Comparison of ENCODE assay signal across 13 cellular contexts in the genomic region with DNA sequence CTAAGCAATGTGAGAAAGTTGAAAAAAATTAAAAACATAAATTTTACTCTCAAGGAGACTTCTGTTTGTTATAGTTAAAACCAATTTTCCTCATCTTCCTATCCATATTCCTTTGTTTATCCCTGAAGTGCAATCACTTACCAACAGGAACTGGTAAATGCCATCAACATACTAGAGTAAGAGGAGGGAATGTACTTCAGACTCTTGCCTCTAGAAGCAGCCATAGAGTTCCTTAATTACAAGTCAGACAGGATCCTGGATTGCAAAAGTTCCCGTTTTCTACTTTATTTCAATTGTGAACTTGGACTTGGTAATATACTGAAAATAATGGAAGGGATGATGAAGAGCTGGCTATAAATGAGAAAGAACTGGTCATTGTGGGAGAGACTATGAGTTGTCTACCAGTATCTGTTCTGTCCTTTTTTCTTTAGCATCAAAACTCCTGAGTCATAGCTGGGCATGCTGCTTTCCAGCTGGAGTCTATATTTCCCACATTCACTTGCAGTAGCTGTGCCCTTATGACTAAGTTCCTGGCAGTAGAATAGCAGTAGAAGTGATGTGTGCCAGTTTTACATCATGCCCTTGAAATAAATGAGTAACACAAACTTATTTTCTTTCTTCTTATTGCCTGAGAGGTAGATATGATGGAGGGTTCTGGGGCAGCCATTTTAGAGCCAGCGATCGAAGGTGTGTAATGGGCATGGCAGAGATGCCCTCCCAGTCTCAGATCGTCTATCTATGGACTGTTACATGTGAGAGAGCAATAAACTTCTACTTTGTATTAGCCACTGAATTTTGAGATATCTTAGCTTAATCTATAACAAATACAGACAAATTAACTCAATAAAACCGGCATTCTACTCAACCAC. TPM values are rescaled to one million over a fixed set of nuclear protein-coding genes. Genes with fewer than 3 reads are reported as not detected.
DNase-seq lines count a peak whose midpoint lies in the region; ATAC-seq, FAIRE-seq and TF ChIP-seq lines count a peak whose summit lies in the region.
"Had no signal": no experiment of that assay in that cellular context is flagged by ENCODE, and none has a peak within 500 bp of the region (broad histone marks: within the 10 kb centered on the region; RNA-seq: fewer than 3 reads in every experiment).

No MANE protein-coding gene starts in this region.

- H3K27ac ChIP-seq in angular gyrus (ENCODE audit: low read depth, low read length), result peak overlapping the region; percentile 67
- H3K27ac ChIP-seq in keratinocyte (ENCODE audit: control insufficient read depth, insufficient read depth, low read length), result peak overlapping the region; percentile 64
- H3K27ac ChIP-seq in SJCRH30, result no peak overlapping the region

- H3K27me3 Mint-ChIP-seq in Calu3 (ENCODE audit: unreplicated experiment), result no peaks in the 10 kb centered on the region
- H3K27me3 Mint-ChIP-seq: activated CD4-positive, alpha-beta T cell treated with anti-CD3 and anti-CD28 coated beads, Interleukin-2, amount 10 ng/mL, durations not matched to agents 7 days and 5 days had no signal

- TF ChIP-seq CTCF in keratinocyte (optimal IDR thresholded peaks at IDR 0.05 in 1 of 3, IDR thresholded peaks at IDR 0.05 in 1 of 3, conservative IDR thresholded peaks at IDR 0.05 in 1 of 3; ENCODE audit: extremely low read depth in 1 of 3, insufficient read depth in 2 of 3, low read length in 3 of 3) (no peak), Calu3 (IDR thresholded peaks at IDR 0.05; ENCODE audit: unreplicated experiment) (no peak)

- ATAC-seq in HG02885 (IDR thresholded peaks at IDR 0.05; ENCODE audit: poor library complexity, unreplicated experiment), result no peak

- peaks cover 4% of the 10 kb centered on the region for H3K4me1 ChIP-seq in keratinocyte (ENCODE audit: control insufficient read depth, extremely low read depth, insufficient read depth, low read length)
- H3K4me1 ChIP-seq in SJCRH30, result peaks cover 17% of the 10 kb centered on the region

- H3K79me2 ChIP-seq in keratinocyte (ENCODE audit: control insufficient read depth, insufficient read depth, low read length), result no peaks in the 10 kb centered on the region

- H3K9me3 Mint-ChIP-seq in Calu3 (ENCODE audit: low read depth, unreplicated experiment), result no peaks in the 10 kb centered on the region

- no peaks in the 10 kb centered on the region for H3K9me3 ChIP-seq in keratinocyte (ENCODE audit: control insufficient read depth, low read depth, low read length)
- H3K9me3 ChIP-seq in SJCRH30 (replicated peaks), result peaks cover 3% of the 10 kb centered on the region; the same call in 1 of the 2 replicates

- no peaks in the 10 kb centered on the region for H3K27me3 ChIP-seq in keratinocyte (ENCODE audit: control insufficient read depth, extremely low read depth, insufficient read depth, low read length)
- H3K27me3 ChIP-seq in SJCRH30, result no peaks in the 10 kb centered on the region

- no peak overlapping the region for H2AFZ ChIP-seq in keratinocyte (ENCODE audit: control insufficient read depth, low read length)

- in situ Hi-C loops in ACHN (cut with HindIII; ENCODE audit: low pct_ligation_motif_present, low pct_unique_long_range_greater_than_20kb, low sequenced_read_pairs), result no loop called here

- no peaks in the 10 kb centered on the region for H3K36me3 ChIP-seq in keratinocyte (ENCODE audit: control insufficient read depth in 2 of 2, extremely low read depth in 1 of 2, insufficient read depth in 2 of 2, low read length in 2 of 2)
- no peaks in the 10 kb centered on the region for H3K36me3 ChIP-seq in SJCRH30

- dilution Hi-C loops in keratinocyte (cut with MboI; ENCODE audit: extremely low pct_ligation_motif_present, low sequenced_read_pairs), result no loop called here

- BruUV-seq in Calu3 (replicated peaks; lab: Mats Ljungman, UMichigan), result no TSS peak

- CTCF ChIA-PET in Calu3 (lab: Charles Lee), result no interaction called here

- no peak overlapping the region for H3K4me3 Mint-ChIP-seq in Calu3 (ENCODE audit: low read depth, unreplicated experiment)
- H3K4me3 Mint-ChIP-seq: activated CD4-positive, alpha-beta T cell treated with anti-CD3 and anti-CD28 coated beads, Interleukin-2, amount 10 ng/mL, durations not matched to agents 7 days and 5 days had no signal

- H4K20me1 ChIP-seq in keratinocyte (ENCODE audit: control insufficient read depth, extremely low read depth, insufficient read depth, low read length), result no peaks in the 10 kb centered on the region

- no peak overlapping the region for H3K9ac ChIP-seq in keratinocyte (ENCODE audit: control insufficient read depth, extremely low read depth, insufficient read depth, low read length)

- intact Hi-C loops in Calu3 (cut with micrococcal nuclease; ENCODE audit: unreplicated experiment), result no loop called here

- DNase-seq in ACHN, result peak; percentile 55
- DNase-seq in HCEC 1CT, result peak; percentile 51
- DNase-seq in keratinocyte (ENCODE audit: low read depth, low spot score), result peak; percentile 58
- no peak for DNase-seq in frontal cortex (ENCODE audit: low spot score in 2 of 2)
- DNase-seq in Calu3, result no peak
- DNase-seq in SJCRH30, result no peak
- DNase-seq: activated CD4-positive, alpha-beta T cell treated with anti-CD3 and anti-CD28 coated beads, Interleukin-2, amount 10 ng/mL, durations not matched to agents 7 days and 5 days; DMS79 treated with DMSO at 0.1 percent for 48 hours; NCI-H774 had no signal

- H3K4me2 ChIP-seq in keratinocyte (ENCODE audit: control insufficient read depth, extremely low read depth, insufficient read depth, low read depth, low read length), result no peak overlapping the region

- H3K27ac Mint-ChIP-seq in Calu3 (ENCODE audit: unreplicated experiment), result no peak overlapping the region
- H3K27ac Mint-ChIP-seq: activated CD4-positive, alpha-beta T cell treated with anti-CD3 and anti-CD28 coated beads, Interleukin-2, amount 10 ng/mL, durations not matched to agents 7 days and 5 days had no signal

- H3K4me3 ChIP-seq in keratinocyte (ENCODE audit: control insufficient read depth in 2 of 3, extremely low read depth in 1 of 3, insufficient read depth in 2 of 3, low read depth in 1 of 3, low read length in 3 of 3), result no peak overlapping the region
- H3K4me3 ChIP-seq in SJCRH30, result no peak overlapping the region

- H3K4me1 Mint-ChIP-seq in Calu3 (ENCODE audit: low read depth, unreplicated experiment), result no peaks in the 10 kb centered on the region

- H3K36me3 Mint-ChIP-seq in Calu3 (ENCODE audit: insufficient read depth, unreplicated experiment), result no peaks in the 10 kb centered on the region

- FAIRE-seq in keratinocyte (lab: Jason Lieb, UNC) (peak; percentile 94), frontal cortex (lab: Jason Lieb, UNC) (no peak)

- H3K9me1 ChIP-seq in keratinocyte (ENCODE audit: control insufficient read depth, extremely low read depth, insufficient read depth, low read length), result no peaks in the 10 kb centered on the region

RNA-seq across cellular contexts. Expression of gene SPARCL1, which starts 26.8 kb away (rescaled TPM):
- polyA plus RNA-seq in keratinocyte, result not detected in 3 replicates
- not detected for polyA plus RNA-seq in keratinocyte (2011; ENCODE audit: low read depth)
- polyA plus RNA-seq in keratinocyte (2011; cell fraction: cytosol; rRNA removed), result not detected in 2 replicates
- polyA plus RNA-seq in keratinocyte (2011; cell fraction: nucleus; rRNA removed), result not detected in 2 replicates
- not detected in 2 replicates for polyA plus RNA-seq in keratinocyte (2012; ENCODE audit: low replicate concordance)
- not detected in 3 replicates for polyA minus RNA-seq in keratinocyte
- not detected for polyA minus RNA-seq in keratinocyte (2011; cell fraction: cytosol; rRNA and poly(A)+ RNA removed)
- polyA minus RNA-seq in keratinocyte (2011; cell fraction: nucleus; rRNA and poly(A)+ RNA removed), result not detected in 2 replicates
- 48.9 TPM for total RNA-seq in frontal cortex
- not detected in 2 replicates for total RNA-seq in Calu3 (2022)
- total RNA-seq in SJCRH30 (2014; rRNA removed; shearing (Covaris generic)), result 0.18 TPM in 1 of 2 replicates, not detected in the other
- total RNA-seq: activated CD4-positive, alpha-beta T cell treated with anti-CD3 and anti-CD28 coated beads, Interleukin-2, amount 10 ng/mL, durations not matched to agents 7 days and 5 days had no signal

RNA-seq across cellular contexts. Expression of gene DSPP, which starts 52.3 kb away (rescaled TPM):
- not detected in 3 replicates for polyA plus RNA-seq in keratinocyte
- polyA plus RNA-seq in keratinocyte (2011; ENCODE audit: low read depth), result not detected
- polyA plus RNA-seq in keratinocyte (2011; cell fraction: cytosol; rRNA removed), result not detected in 2 replicates
- polyA plus RNA-seq in keratinocyte (2011; cell fraction: nucleus; rRNA removed), result not detected in 2 replicates
- polyA plus RNA-seq in keratinocyte (2012; ENCODE audit: low replicate concordance), result not detected in 2 replicates
- not detected in 3 replicates for polyA minus RNA-seq in keratinocyte
- polyA minus RNA-seq in keratinocyte (2011; cell fraction: cytosol; rRNA and poly(A)+ RNA removed), result not detected
- polyA minus RNA-seq in keratinocyte (2011; cell fraction: nucleus; rRNA and poly(A)+ RNA removed), result not detected in 2 replicates
- total RNA-seq in frontal cortex (0.41 TPM), Calu3 (2022) (not detected in 2 replicates)
- 0.03 and 0.06 TPM in 2 replicates for total RNA-seq in SJCRH30 (2014; rRNA removed; shearing (Covaris generic))
- total RNA-seq: activated CD4-positive, alpha-beta T cell treated with anti-CD3 and anti-CD28 coated beads, Interleukin-2, amount 10 ng/mL, durations not matched to agents 7 days and 5 days; dermis microvascular lymphatic vessel endothelial cell; mesenteric fat pad had no signal

Comparison
In these comparisons a context has a peak if more than half of its experiments do, and no peak if none do; other contexts are left out.
1. DNase-seq: peak in ACHN (single experiment), HCEC 1CT (single experiment) and keratinocyte (single experiment); none in frontal cortex (0 of 2), Calu3 (single experiment) and SJCRH30 (0 of 2).
2. RNA of gene SPARCL1, which starts 26.8 kb away (total RNA-seq): 48.9 TPM in frontal cortex (single experiment); not detected in Calu3 and 0.18 TPM in SJCRH30; every median in the first group is over 10 times any median in the second.